8 cellular contexts compared by ENCODE assay signal in genomic region chr4:139279723-139280620, GRCh38. TPM values are rescaled to one million over a fixed set of nuclear protein-coding genes. Genes with fewer than 3 reads are reported as not detected.
DNase-seq lines count a peak whose midpoint lies in the region; ATAC-seq, FAIRE-seq and TF ChIP-seq lines count a peak whose summit lies in the region.

TSS of gene MGARP (minus strand) at chr4:139280225. CDS start at chr4:139280158, 67 bp downstream.

- intact Hi-C loops in left ventricle myocardium superior (cut with micrococcal nuclease), result no loop called here
- intact Hi-C loops in psoas muscle (cut with DNase I), result loop anchor here in 1 of 2 donors (5.0 kb wide), 1 partner anchor 43 kb away; no protein-coding TSS in a partner anchor

- DNase-seq in Daoy (ENCODE audit: low read depth) (peak; percentile 5), MM.1S (peak; percentile 39), left ventricle myocardium superior (peak; percentile 53), psoas muscle (peak in 1 of 2 donors; percentile 31), GM12892 (ENCODE audit: insufficient read length) (no peak), D341Med (ENCODE audit: low spot score) (no peak)
- peak; percentile 41 for DNase-seq in activated naive CD8-positive, alpha-beta T cell treated with anti-CD3 and anti-CD28 coated beads for 36 hours

- no peaks in the 10 kb centered on the region for H4K20me1 ChIP-seq in MM.1S (ENCODE audit: insufficient read depth, low read length)

- H3K27ac ChIP-seq in MM.1S (ENCODE audit: low read length) (no peak within 1 kb of the TSS), psoas muscle (no peak within 1 kb of the TSS)

- no peak for FAIRE-seq in GM12892 (lab: Jason Lieb, UNC)

- ATAC-seq in left ventricle myocardium superior, result peak; percentile 85
- ATAC-seq in psoas muscle, result peak in 3 of 4 donors; percentile 36 to 65 (median 38)
- ATAC-seq in HG02938 (IDR thresholded peaks at IDR 0.05; ENCODE audit: unreplicated experiment), result no peak

- H3K9ac ChIP-seq in MM.1S (ENCODE audit: low read length), result peak within 1 kb of the TSS; percentile 24; the same call in 1 of the 2 replicates

- no peaks in the 10 kb centered on the region for H3K79me2 ChIP-seq in MM.1S (ENCODE audit: low read length)

- H3K4me1 Mint-ChIP-seq in activated naive CD8-positive, alpha-beta T cell treated with anti-CD3 and anti-CD28 coated beads for 36 hours, result peaks cover 15% of the 10 kb centered on the region

- TF ChIP-seq CTCF in MM.1S (IDR thresholded peaks at IDR 0.05; ENCODE audit: low read length) (no peak), psoas muscle (IDR thresholded peaks at IDR 0.05) (no peak)

- peak within 1 kb of the TSS; percentile 72 for H3K4me3 Mint-ChIP-seq in activated naive CD8-positive, alpha-beta T cell treated with anti-CD3 and anti-CD28 coated beads for 36 hours

- peaks cover 55% of the 10 kb centered on the region for H3K27me3 Mint-ChIP-seq in activated naive CD8-positive, alpha-beta T cell treated with anti-CD3 and anti-CD28 coated beads for 36 hours

- peaks cover 5% of the 10 kb centered on the region for H3K9me3 Mint-ChIP-seq in activated naive CD8-positive, alpha-beta T cell treated with anti-CD3 and anti-CD28 coated beads for 36 hours

- peaks cover 7% of the 10 kb centered on the region for H3K4me1 ChIP-seq in MM.1S (ENCODE audit: low read length)
- no peaks in the 10 kb centered on the region for H3K4me1 ChIP-seq in psoas muscle

- 9 to 14% (median 10%) methylated on average over 51 to 52 of the region's 52 CpGs for WGBS in psoas muscle, 3 donors

- H3K9me3 ChIP-seq in MM.1S (replicated peaks; ENCODE audit: insufficient read depth, low read length) (no peaks in the 10 kb centered on the region), psoas muscle (no peaks in the 10 kb centered on the region)

- H3K9me2 ChIP-seq in MM.1S (replicated peaks; ENCODE audit: insufficient read depth, low read length), result no peaks in the 10 kb centered on the region

- H3K36me3 ChIP-seq in MM.1S (replicated peaks; ENCODE audit: insufficient read depth, low read length) (no peaks in the 10 kb centered on the region), psoas muscle (ENCODE audit: insufficient read depth in 1 of 2, low read depth in 1 of 2) (no peaks in the 10 kb centered on the region)

- peak within 1 kb of the TSS; percentile 89 for H3K4me2 ChIP-seq in MM.1S (ENCODE audit: low read depth, low read length)

- peaks cover 7% of the 10 kb centered on the region for H3K36me3 Mint-ChIP-seq in activated naive CD8-positive, alpha-beta T cell treated with anti-CD3 and anti-CD28 coated beads for 36 hours

- H3F3A ChIP-seq in MM.1S (ENCODE audit: insufficient read depth, low read length), result no peaks in the 10 kb centered on the region

- H2AFZ ChIP-seq in MM.1S (ENCODE audit: low read length), result peak within 1 kb of the TSS; percentile 67

- no peaks in the 10 kb centered on the region for H3K27me3 ChIP-seq in MM.1S (replicated peaks; ENCODE audit: insufficient read depth, low read length)
- peaks cover 0 to 6% (median 2%) of the 10 kb centered on the region in 3 donors for H3K27me3 ChIP-seq in psoas muscle (ENCODE audit: insufficient read depth in 3 of 3, low read length in 2 of 3)

- no peak for TF ChIP-seq POLR2A in GM12892 (IDR thresholded peaks at IDR 0.05; ENCODE audit: low read depth, low read length)

- H3K4me3 ChIP-seq in MM.1S (ENCODE audit: low read length), result peak within 1 kb of the TSS; percentile 56
- peak within 1 kb of the TSS; percentile 60 for H3K4me3 ChIP-seq in psoas muscle

- no peak within 1 kb of the TSS for H3K27ac Mint-ChIP-seq in activated naive CD8-positive, alpha-beta T cell treated with anti-CD3 and anti-CD28 coated beads for 36 hours

RNA-seq across cellular contexts. Expression of gene MGARP, which starts in this region (rescaled TPM):
- 2.0 TPM in 1 of 2 replicates, not detected in the other for total RNA-seq in Daoy (2014; rRNA removed; shearing (Covaris generic))
- total RNA-seq in activated naive CD8-positive, alpha-beta T cell treated with anti-CD3 and anti-CD28 coated beads for 36 hours, result under 1 TPM; 0.19 to 0.38 TPM
- total RNA-seq in left ventricle myocardium superior (0.62 TPM), psoas muscle (1 to 10 TPM in 1 of 4 donors, under 1 TPM in 2, not detected in 1; 0.26 to 1.0 (median 0.34) TPM)
- 1 to 10 TPM in 1 of 3 donors, under 1 TPM in 2; 0.13 to 2.1 (median 0.27) TPM for polyA plus RNA-seq in psoas muscle
- polyA plus RNA-seq in GM12892 (2012; ENCODE audit: missing spikeins), result not detected

Comparison
In these comparisons a context has a peak if more than half of its experiments do, and no peak if none do; other contexts are left out.
1. Peak in DNase-seq in activated naive CD8-positive, alpha-beta T cell treated with anti-CD3 and anti-CD28 coated beads for 36 hours; RNA of the gene not detected or under 1 TPM.
2. Peak in DNase-seq and ATAC-seq in left ventricle myocardium superior; RNA of the gene not detected or under 1 TPM.
3. DNase-seq: peak in Daoy (single experiment) and MM.1S (single experiment); none in GM12892 (single experiment) and D341Med (single experiment).